In the genomic region with DNA sequence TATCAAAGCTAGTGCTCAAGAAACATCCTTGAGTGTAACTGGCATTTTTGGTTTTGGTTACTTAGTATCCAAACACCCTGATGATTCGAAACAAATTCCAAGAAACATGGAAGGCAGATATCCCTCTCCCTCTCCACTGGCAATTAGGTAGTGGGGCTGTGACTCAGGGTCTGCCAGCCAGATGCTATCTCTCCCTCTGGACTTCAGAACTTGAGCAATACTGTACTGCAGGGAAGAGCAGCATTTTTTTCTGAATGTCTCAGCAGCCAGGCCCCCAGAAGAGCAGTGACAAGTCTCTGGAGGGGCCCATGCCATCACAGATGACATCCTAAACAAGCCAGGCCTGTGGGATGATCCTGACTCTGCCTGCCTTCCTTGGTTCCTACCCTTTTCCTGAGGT, we compare ENCODE assay signal across 2 cellular contexts.
TF ChIP-seq lines count a peak whose summit lies in the region.

No MANE protein-coding gene starts in this region.

TF ChIP-seq in HepG2, 621 proteins besides CTCF, POLR2A, EP300 and RAD21:
- no peak for TF ChIP-seq ZFP41 (CRISPR knock-in tag; IDR thresholded peaks at IDR 0.05; ENCODE audit: borderline replicate concordance)
- TF ChIP-seq, protein P1, sequence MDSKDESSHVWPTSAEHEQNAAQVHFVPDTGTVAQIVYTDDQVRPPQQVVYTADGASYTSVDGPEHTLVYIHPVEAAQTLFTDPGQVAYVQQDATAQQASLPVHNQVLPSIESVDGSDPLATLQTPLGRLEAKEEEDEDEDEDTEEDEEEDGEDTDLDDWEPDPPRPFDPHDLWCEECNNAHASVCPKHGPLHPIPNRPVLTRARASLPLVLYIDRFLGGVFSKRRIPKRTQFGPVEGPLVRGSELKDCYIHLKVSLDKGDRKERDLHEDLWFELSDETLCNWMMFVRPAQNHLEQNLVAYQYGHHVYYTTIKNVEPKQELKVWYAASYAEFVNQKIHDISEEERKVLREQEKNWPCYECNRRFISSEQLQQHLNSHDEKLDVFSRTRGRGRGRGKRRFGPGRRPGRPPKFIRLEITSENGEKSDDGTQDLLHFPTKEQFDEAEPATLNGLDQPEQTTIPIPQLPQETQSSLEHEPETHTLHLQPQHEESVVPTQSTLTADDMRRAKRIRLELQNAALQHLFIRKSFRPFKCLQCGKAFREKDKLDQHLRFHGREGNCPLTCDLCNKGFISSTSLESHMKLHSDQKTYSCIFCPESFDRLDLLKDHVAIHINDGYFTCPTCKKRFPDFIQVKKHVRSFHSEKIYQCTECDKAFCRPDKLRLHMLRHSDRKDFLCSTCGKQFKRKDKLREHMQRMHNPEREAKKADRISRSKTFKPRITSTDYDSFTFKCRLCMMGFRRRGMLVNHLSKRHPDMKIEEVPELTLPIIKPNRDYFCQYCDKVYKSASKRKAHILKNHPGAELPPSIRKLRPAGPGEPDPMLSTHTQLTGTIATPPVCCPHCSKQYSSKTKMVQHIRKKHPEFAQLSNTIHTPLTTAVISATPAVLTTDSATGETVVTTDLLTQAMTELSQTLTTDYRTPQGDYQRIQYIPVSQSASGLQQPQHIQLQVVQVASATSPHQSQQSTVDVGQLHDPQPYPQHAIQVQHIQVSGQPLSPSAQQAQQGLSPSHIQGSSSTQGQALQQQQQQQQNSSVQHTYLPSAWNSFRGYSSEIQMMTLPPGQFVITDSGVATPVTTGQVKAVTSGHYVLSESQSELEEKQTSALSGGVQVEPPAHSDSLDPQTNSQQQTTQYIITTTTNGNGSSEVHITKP (CRISPR knock-in tag; IDR thresholded peaks at IDR 0.05; ENCODE audit: low read depth): no peak

TF ChIP-seq in SK-N-SH treated with all-trans-retinoic acid at 6 μM for 48 hours, 23 proteins besides CTCF, POLR2A, EP300 and RAD21:
- TF ChIP-seq, protein P2, sequence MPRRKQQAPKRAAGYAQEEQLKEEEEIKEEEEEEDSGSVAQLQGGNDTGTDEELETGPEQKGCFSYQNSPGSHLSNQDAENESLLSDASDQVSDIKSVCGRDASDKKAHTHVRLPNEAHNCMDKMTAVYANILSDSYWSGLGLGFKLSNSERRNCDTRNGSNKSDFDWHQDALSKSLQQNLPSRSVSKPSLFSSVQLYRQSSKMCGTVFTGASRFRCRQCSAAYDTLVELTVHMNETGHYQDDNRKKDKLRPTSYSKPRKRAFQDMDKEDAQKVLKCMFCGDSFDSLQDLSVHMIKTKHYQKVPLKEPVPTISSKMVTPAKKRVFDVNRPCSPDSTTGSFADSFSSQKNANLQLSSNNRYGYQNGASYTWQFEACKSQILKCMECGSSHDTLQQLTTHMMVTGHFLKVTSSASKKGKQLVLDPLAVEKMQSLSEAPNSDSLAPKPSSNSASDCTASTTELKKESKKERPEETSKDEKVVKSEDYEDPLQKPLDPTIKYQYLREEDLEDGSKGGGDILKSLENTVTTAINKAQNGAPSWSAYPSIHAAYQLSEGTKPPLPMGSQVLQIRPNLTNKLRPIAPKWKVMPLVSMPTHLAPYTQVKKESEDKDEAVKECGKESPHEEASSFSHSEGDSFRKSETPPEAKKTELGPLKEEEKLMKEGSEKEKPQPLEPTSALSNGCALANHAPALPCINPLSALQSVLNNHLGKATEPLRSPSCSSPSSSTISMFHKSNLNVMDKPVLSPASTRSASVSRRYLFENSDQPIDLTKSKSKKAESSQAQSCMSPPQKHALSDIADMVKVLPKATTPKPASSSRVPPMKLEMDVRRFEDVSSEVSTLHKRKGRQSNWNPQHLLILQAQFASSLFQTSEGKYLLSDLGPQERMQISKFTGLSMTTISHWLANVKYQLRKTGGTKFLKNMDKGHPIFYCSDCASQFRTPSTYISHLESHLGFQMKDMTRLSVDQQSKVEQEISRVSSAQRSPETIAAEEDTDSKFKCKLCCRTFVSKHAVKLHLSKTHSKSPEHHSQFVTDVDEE (CRISPR knock-in tag; IDR thresholded peaks at IDR 0.05): no peak
- TF ChIP-seq RARB (CRISPR knock-in tag; IDR thresholded peaks at IDR 0.05): no peak
- TF ChIP-seq, protein P3, sequence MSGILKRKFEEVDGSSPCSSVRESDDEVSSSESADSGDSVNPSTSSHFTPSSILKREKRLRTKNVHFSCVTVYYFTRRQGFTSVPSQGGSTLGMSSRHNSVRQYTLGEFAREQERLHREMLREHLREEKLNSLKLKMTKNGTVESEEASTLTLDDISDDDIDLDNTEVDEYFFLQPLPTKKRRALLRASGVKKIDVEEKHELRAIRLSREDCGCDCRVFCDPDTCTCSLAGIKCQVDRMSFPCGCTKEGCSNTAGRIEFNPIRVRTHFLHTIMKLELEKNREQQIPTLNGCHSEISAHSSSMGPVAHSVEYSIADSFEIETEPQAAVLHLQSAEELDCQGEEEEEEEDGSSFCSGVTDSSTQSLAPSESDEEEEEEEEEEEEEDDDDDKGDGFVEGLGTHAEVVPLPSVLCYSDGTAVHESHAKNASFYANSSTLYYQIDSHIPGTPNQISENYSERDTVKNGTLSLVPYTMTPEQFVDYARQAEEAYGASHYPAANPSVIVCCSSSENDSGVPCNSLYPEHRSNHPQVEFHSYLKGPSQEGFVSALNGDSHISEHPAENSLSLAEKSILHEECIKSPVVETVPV (CRISPR knock-in tag; IDR thresholded peaks at IDR 0.05): no peak
- no peak for TF ChIP-seq ZFP3 (CRISPR knock-in tag; IDR thresholded peaks at IDR 0.05)
- TF ChIP-seq ARNTL (CRISPR knock-in tag; IDR thresholded peaks at IDR 0.05; ENCODE audit: borderline replicate concordance, low read depth): no peak
- no peak for TF ChIP-seq OSR1 (CRISPR knock-in tag; IDR thresholded peaks at IDR 0.05)
- TF ChIP-seq, protein P4, sequence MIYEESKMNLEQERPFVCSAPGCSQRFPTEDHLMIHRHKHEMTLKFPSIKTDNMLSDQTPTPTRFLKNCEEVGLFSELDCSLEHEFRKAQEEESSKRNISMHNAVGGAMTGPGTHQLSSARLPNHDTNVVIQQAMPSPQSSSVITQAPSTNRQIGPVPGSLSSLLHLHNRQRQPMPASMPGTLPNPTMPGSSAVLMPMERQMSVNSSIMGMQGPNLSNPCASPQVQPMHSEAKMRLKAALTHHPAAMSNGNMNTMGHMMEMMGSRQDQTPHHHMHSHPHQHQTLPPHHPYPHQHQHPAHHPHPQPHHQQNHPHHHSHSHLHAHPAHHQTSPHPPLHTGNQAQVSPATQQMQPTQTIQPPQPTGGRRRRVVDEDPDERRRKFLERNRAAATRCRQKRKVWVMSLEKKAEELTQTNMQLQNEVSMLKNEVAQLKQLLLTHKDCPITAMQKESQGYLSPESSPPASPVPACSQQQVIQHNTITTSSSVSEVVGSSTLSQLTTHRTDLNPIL (CRISPR knock-in tag; IDR thresholded peaks at IDR 0.05; ENCODE audit: low read depth): no peak
- TF ChIP-seq SNAI2 (CRISPR knock-in tag; IDR thresholded peaks at IDR 0.05): no peak
- TF ChIP-seq, protein P5, sequence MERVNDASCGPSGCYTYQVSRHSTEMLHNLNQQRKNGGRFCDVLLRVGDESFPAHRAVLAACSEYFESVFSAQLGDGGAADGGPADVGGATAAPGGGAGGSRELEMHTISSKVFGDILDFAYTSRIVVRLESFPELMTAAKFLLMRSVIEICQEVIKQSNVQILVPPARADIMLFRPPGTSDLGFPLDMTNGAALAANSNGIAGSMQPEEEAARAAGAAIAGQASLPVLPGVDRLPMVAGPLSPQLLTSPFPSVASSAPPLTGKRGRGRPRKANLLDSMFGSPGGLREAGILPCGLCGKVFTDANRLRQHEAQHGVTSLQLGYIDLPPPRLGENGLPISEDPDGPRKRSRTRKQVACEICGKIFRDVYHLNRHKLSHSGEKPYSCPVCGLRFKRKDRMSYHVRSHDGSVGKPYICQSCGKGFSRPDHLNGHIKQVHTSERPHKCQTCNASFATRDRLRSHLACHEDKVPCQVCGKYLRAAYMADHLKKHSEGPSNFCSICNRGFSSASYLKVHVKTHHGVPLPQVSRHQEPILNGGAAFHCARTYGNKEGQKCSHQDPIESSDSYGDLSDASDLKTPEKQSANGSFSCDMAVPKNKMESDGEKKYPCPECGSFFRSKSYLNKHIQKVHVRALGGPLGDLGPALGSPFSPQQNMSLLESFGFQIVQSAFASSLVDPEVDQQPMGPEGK (CRISPR knock-in tag; IDR thresholded peaks at IDR 0.05; ENCODE audit: borderline replicate concordance): no peak
- TF ChIP-seq ZNF565 (CRISPR knock-in tag; conservative IDR thresholded peaks at IDR 0.05; ENCODE audit: low read depth): no peak
- TF ChIP-seq TOX (CRISPR knock-in tag; IDR thresholded peaks at IDR 0.05; ENCODE audit: borderline replicate concordance): no peak
